In the genomic region with DNA sequence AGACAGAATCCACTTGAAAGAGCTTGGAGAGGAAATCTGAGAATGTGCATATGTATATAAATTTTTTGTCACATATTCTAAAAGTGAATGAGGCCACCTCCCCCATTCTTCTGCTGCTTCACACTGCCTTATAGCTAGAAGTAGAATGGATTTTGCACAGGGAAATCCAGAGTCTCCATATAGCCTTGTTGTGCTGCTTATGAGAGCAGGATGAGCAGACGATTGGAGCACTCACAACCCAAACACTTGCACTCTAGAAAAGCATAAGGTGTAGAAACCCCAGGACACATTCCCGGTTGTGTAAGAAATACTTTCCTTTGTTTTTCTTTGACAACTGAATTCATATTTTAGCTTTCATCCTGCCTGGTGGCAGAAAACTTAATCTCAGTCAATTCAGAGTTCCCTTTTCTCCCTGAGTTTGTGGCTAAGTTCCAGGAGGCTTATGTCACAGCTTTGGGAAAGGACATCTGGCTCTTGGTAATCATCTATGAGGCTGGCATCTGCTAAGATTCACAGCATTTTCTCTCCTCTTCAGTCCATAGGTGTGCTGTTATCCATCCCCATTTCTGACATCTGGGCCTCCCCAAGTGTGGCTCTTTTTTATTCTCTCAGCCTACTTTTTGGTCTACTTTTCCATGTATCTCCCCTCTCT, we compare ENCODE assay signal across 15 cellular contexts.
DNase-seq lines count a peak whose midpoint lies in the region; TF ChIP-seq lines count a peak whose summit lies in the region.
"Had no signal": no experiment of that assay in that cellular context is flagged by ENCODE, and none has a peak within 500 bp of the region (broad histone marks: within the 10 kb centered on the region; RNA-seq: fewer than 3 reads in every experiment).

No MANE protein-coding gene starts in this region.

- H3K4me3 Mint-ChIP-seq in chondrocyte (ENCODE audit: unreplicated experiment) (no peak overlapping the region), progenitor cell of endocrine pancreas (ENCODE audit: low read depth) (no peak overlapping the region)
- H3K4me3 Mint-ChIP-seq: activated CD4-positive, alpha-beta memory T cell treated with anti-CD3 and anti-CD28 coated beads for 36 hours; stimulated activated naive CD8-positive, alpha-beta T cell treated with anti-CD3 and anti-CD28 coated beads, Interleukin-15, amount 100 ng/mL, for 72 hours had no signal

- no peak overlapping the region for H2BK5ac ChIP-seq in neuronal stem cell (ENCODE audit: low read length)

- H3K9ac ChIP-seq in neuronal stem cell (ENCODE audit: low read depth, low read length, poor library complexity), result no peak overlapping the region

- H3K4me3 ChIP-seq in neuronal stem cell (ENCODE audit: low read length in 2 of 2), result no peak overlapping the region
- H3K4me3 ChIP-seq: ascending aorta had no signal

- H3K4me1 Mint-ChIP-seq in chondrocyte (ENCODE audit: low read depth), result peaks cover 12% of the 10 kb centered on the region
- H3K4me1 Mint-ChIP-seq in progenitor cell of endocrine pancreas (ENCODE audit: low read depth), result peaks cover 1% of the 10 kb centered on the region
- H3K4me1 Mint-ChIP-seq: stimulated activated naive CD8-positive, alpha-beta T cell treated with anti-CD3 and anti-CD28 coated beads, Interleukin-15, amount 100 ng/mL, for 72 hours had no signal

- H3K36me3 Mint-ChIP-seq in chondrocyte (ENCODE audit: low read depth) (no peaks in the 10 kb centered on the region), progenitor cell of endocrine pancreas (ENCODE audit: insufficient read depth) (no peaks in the 10 kb centered on the region)
- H3K36me3 Mint-ChIP-seq: activated CD4-positive, alpha-beta memory T cell treated with anti-CD3 and anti-CD28 coated beads for 36 hours had no signal

- peak overlapping the region; percentile 25 for H2AFZ ChIP-seq in neuronal stem cell (ENCODE audit: low read length)

- H3K36me3 ChIP-seq in neuronal stem cell (replicated peaks in 1 of 2; ENCODE audit: control insufficient read depth in 2 of 2, insufficient read depth in 2 of 2, low read length in 2 of 2), result no peaks in the 10 kb centered on the region
- H3K36me3 ChIP-seq: ascending aorta, BE2C had no signal

- no peak overlapping the region for H2AK5ac ChIP-seq in neuronal stem cell (ENCODE audit: low read depth, low read length)

- no peaks in the 10 kb centered on the region for H3K79me1 ChIP-seq in neuronal stem cell (ENCODE audit: low read depth, low read length)

- no peak overlapping the region for H3K14ac ChIP-seq in neuronal stem cell (ENCODE audit: low read length)

- no peak overlapping the region for H4K91ac ChIP-seq in neuronal stem cell (ENCODE audit: low read depth, low read length, poor library complexity)

- DNase-seq in DMS 273 treated with DMSO at 0.1 percent for 48 hours (lab: John Stamatoyannopoulos, UW), result peak; percentile 90
- DNase-seq in NCI-H1694 treated with DMSO at 0.1 percent for 48 hours (lab: John Stamatoyannopoulos, UW), result peak; percentile 88
- no peak for DNase-seq in chondrocyte (ENCODE audit: low spot score)
- no peak for DNase-seq in neuronal stem cell (ENCODE audit: low spot score)
- DNase-seq in A172 (ENCODE audit: low spot score), result no peak
- no peak for DNase-seq in NOMO-1 treated with DMSO at 0.1 percent for 48 hours (lab: John Stamatoyannopoulos, UW; ENCODE audit: unreplicated experiment)
- no peak for DNase-seq in ureter (ENCODE audit: low spot score)
- no peak for DNase-seq in progenitor cell of endocrine pancreas (ENCODE audit: low spot score, unreplicated experiment)
- DNase-seq: activated CD4-positive, alpha-beta memory T cell treated with anti-CD3 and anti-CD28 coated beads for 36 hours; BE2C; DND-41; NCI-H2029 treated with DMSO at 0.1 percent for 48 hours; small intestine; stimulated activated naive CD8-positive, alpha-beta T cell treated with anti-CD3 and anti-CD28 coated beads, Interleukin-15, amount 100 ng/mL, for 72 hours had no signal

- H3K4me1 ChIP-seq in neuronal stem cell (ENCODE audit: control insufficient read depth in 2 of 2, insufficient read depth in 1 of 2, low read depth in 1 of 2, low read length in 2 of 2), result no peaks in the 10 kb centered on the region
- H3K4me1 ChIP-seq: ascending aorta, BE2C had no signal

- H3K4ac ChIP-seq in neuronal stem cell (ENCODE audit: low read length), result no peak overlapping the region

- no peaks in the 10 kb centered on the region for H3K9me3 ChIP-seq in neuronal stem cell (replicated peaks in 1 of 2; ENCODE audit: control insufficient read depth in 2 of 2, insufficient read depth in 1 of 2, low read depth in 1 of 2, low read length in 2 of 2)
- H3K9me3 ChIP-seq: ascending aorta, BE2C had no signal

- H3K27me3 ChIP-seq in neuronal stem cell (ENCODE audit: control insufficient read depth in 3 of 3, insufficient read depth in 3 of 3, low read depth in 1 of 3, low read length in 3 of 3), result no peaks in the 10 kb centered on the region
- H3K27me3 ChIP-seq: ascending aorta, BE2C had no signal

- no peak overlapping the region for H2BK120ac ChIP-seq in neuronal stem cell (ENCODE audit: low read depth, low read length)

- no peak overlapping the region for H3K27ac ChIP-seq in neuronal stem cell (replicated peaks; ENCODE audit: low read length)
- H3K27ac ChIP-seq: ascending aorta had no signal

- no peak overlapping the region for H2BK15ac ChIP-seq in neuronal stem cell (ENCODE audit: low read length)

- TF ChIP-seq CTCF in chondrocyte (IDR thresholded peaks at IDR 0.05) (no peak), progenitor cell of endocrine pancreas (IDR thresholded peaks at IDR 0.05; ENCODE audit: unreplicated experiment) (no peak)

- no peak overlapping the region for H4K8ac ChIP-seq in neuronal stem cell (ENCODE audit: low read depth, low read length)

- no peaks in the 10 kb centered on the region for H3K27me3 Mint-ChIP-seq in chondrocyte (ENCODE audit: low read depth)
- H3K27me3 Mint-ChIP-seq in progenitor cell of endocrine pancreas, result no peaks in the 10 kb centered on the region

- H3K18ac ChIP-seq in neuronal stem cell (ENCODE audit: low read length), result no peak overlapping the region

- H3K23ac ChIP-seq in neuronal stem cell (ENCODE audit: low read depth, low read length, poor library complexity), result no peak overlapping the region

- H3K9me3 Mint-ChIP-seq in chondrocyte (ENCODE audit: low read depth) (peaks cover 2% of the 10 kb centered on the region), progenitor cell of endocrine pancreas (ENCODE audit: low read depth) (peaks cover 16% of the 10 kb centered on the region)
- H3K9me3 Mint-ChIP-seq: activated CD4-positive, alpha-beta memory T cell treated with anti-CD3 and anti-CD28 coated beads for 36 hours; stimulated activated naive CD8-positive, alpha-beta T cell treated with anti-CD3 and anti-CD28 coated beads, Interleukin-15, amount 100 ng/mL, for 72 hours had no signal

- no CpG with 5 or more reads among the region's 2 CpGs for WGBS in neuronal stem cell (ENCODE audit: extremely low coverage in 2 of 2, insufficient read length in 2 of 2, insufficient replicate concordance in 1 of 2), 2 donors

- no peak overlapping the region for H3K4me2 ChIP-seq in neuronal stem cell (ENCODE audit: insufficient read depth, low read length, poor library complexity, severe bottlenecking)

- H2BK12ac ChIP-seq in neuronal stem cell (ENCODE audit: low read length), result no peak overlapping the region

- H3K27ac Mint-ChIP-seq in chondrocyte (ENCODE audit: unreplicated experiment) (peak overlapping the region; percentile 83), progenitor cell of endocrine pancreas (no peak overlapping the region)
- H3K27ac Mint-ChIP-seq: activated CD4-positive, alpha-beta memory T cell treated with anti-CD3 and anti-CD28 coated beads for 36 hours; stimulated activated naive CD8-positive, alpha-beta T cell treated with anti-CD3 and anti-CD28 coated beads, Interleukin-15, amount 100 ng/mL, for 72 hours had no signal

Comparison
In these comparisons a context has a peak if more than half of its experiments do, and no peak if none do; other contexts are left out.
1. DNase-seq: peak in DMS 273 treated with DMSO at 0.1 percent for 48 hours (single experiment) and NCI-H1694 treated with DMSO at 0.1 percent for 48 hours (single experiment); none in chondrocyte (single experiment), neuronal stem cell (single experiment), A172 (single experiment), NOMO-1 treated with DMSO at 0.1 percent for 48 hours (single experiment), ureter (single experiment) and progenitor cell of endocrine pancreas (single experiment).